2 cellular contexts compared by ENCODE assay signal in genomic region chr4:75722417-75722816, GRCh38.
TF ChIP-seq lines count a peak whose summit lies in the region.

No MANE protein-coding gene starts in this region.

TF ChIP-seq in SK-N-SH, 30 proteins besides CTCF, POLR2A, EP300 and RAD21:
- no peak for TF ChIP-seq ZBTB33 (IDR thresholded peaks at IDR 0.05; ENCODE audit: borderline replicate concordance, low read depth)
- TF ChIP-seq FOXM1 (IDR thresholded peaks at IDR 0.05; ENCODE audit: low read depth) = no peak
- no peak for TF ChIP-seq SIN3A (IDR thresholded peaks at IDR 0.05; ENCODE audit: borderline replicate concordance, low read depth, low read length)
- no peak for TF ChIP-seq CHD2 (IDR thresholded peaks at IDR 0.05; ENCODE audit: low read length, partially characterized antibody)
- TF ChIP-seq RXRA (IDR thresholded peaks at IDR 0.05; ENCODE audit: borderline replicate concordance, low read depth) = no peak

TF ChIP-seq in SK-N-SH treated with all-trans-retinoic acid at 6 μM for 48 hours, 23 proteins besides CTCF, POLR2A, EP300 and RAD21 (continued from another document):
- no peak for TF ChIP-seq POU6F1 (CRISPR knock-in tag; IDR thresholded peaks at IDR 0.05; ENCODE audit: borderline replicate concordance, low read depth)
- TF ChIP-seq CSDC2 (CRISPR knock-in tag; IDR thresholded peaks at IDR 0.05) = no peak
- no peak for TF ChIP-seq BACH2 (CRISPR knock-in tag; IDR thresholded peaks at IDR 0.05; ENCODE audit: borderline replicate concordance)
- no peak for TF ChIP-seq ZFP30 (CRISPR knock-in tag; IDR thresholded peaks at IDR 0.05)
- no peak for TF ChIP-seq TSHZ2 (CRISPR knock-in tag; IDR thresholded peaks at IDR 0.05)
- TF ChIP-seq ZNF70 (CRISPR knock-in tag; IDR thresholded peaks at IDR 0.05) = no peak
- no peak for TF ChIP-seq CREB5 (CRISPR knock-in tag; IDR thresholded peaks at IDR 0.05; ENCODE audit: low read depth)
- no peak for TF ChIP-seq PATZ1 (CRISPR knock-in tag; IDR thresholded peaks at IDR 0.05; ENCODE audit: borderline replicate concordance)
- TF ChIP-seq ZC3H10 (CRISPR knock-in tag; IDR thresholded peaks at IDR 0.05) = no peak
- TF ChIP-seq ZNF565 (CRISPR knock-in tag; conservative IDR thresholded peaks at IDR 0.05; ENCODE audit: low read depth) = no peak
- TF ChIP-seq ESRRG (CRISPR knock-in tag; IDR thresholded peaks at IDR 0.05) = no peak
- TF ChIP-seq ZFP3 (CRISPR knock-in tag; IDR thresholded peaks at IDR 0.05) = no peak
- TF ChIP-seq TOX (CRISPR knock-in tag; IDR thresholded peaks at IDR 0.05; ENCODE audit: borderline replicate concordance) = no peak
- TF ChIP-seq ARNTL (CRISPR knock-in tag; IDR thresholded peaks at IDR 0.05; ENCODE audit: borderline replicate concordance, low read depth) = no peak
- no peak for TF ChIP-seq GLIS3 (CRISPR knock-in tag; IDR thresholded peaks at IDR 0.05)
TF ChIP-seq in SK-N-SH treated with all-trans-retinoic acid at 6 μM for 48 hours: peak in this region for 0.
